ENCODE assay signal across 13 cellular contexts in genomic region chr1:244866355-244866754, GRCh38. TPM values are rescaled to one million over a fixed set of nuclear protein-coding genes. Genes with fewer than 3 reads are reported as not detected.
DNase-seq lines count a peak whose midpoint lies in the region; ATAC-seq and TF ChIP-seq lines count a peak whose summit lies in the region.
"Had no signal": no experiment of that assay in that cellular context is flagged by ENCODE, and none has a peak within 500 bp of the region (broad histone marks: within the 10 kb centered on the region; RNA-seq: fewer than 3 reads in every experiment).

No MANE protein-coding gene starts in this region.

- no peak overlapping the region for H3K4me3 ChIP-seq in mammary epithelial cell (replicated peaks in 1 of 3; ENCODE audit: insufficient read depth in 1 of 3, low read depth in 2 of 3, low read length in 3 of 3)
- H3K4me3 ChIP-seq in SU-DHL-6 (ENCODE audit: insufficient read depth, low read length, poor library complexity, severe bottlenecking) = no peak overlapping the region
- H3K4me3 ChIP-seq in mesodermal cell (ENCODE audit: extremely low read depth, insufficient read depth, low read length, poor library complexity, severe bottlenecking) = no peak overlapping the region
- H3K4me3 ChIP-seq in tibial artery = no peak overlapping the region
- H3K4me3 ChIP-seq: body of pancreas had no signal

- H3K9ac ChIP-seq in mammary epithelial cell (ENCODE audit: insufficient read depth, low read length) = no peak overlapping the region
- peak overlapping the region; percentile 15; the same call in 1 of the 2 replicates for H3K9ac ChIP-seq in SU-DHL-6 (ENCODE audit: low read length)

- ATAC-seq in GM18519 (IDR thresholded peaks at IDR 0.05; ENCODE audit: low FRiP score, unreplicated experiment) = no peak
- ATAC-seq: body of pancreas had no signal

- H3K36me3 Mint-ChIP-seq in MCF 10A (ENCODE audit: insufficient read depth, unreplicated experiment) = peaks cover 34% of the 10 kb centered on the region

- H3K27ac Mint-ChIP-seq in MCF 10A (ENCODE audit: low read depth, unreplicated experiment) = peak overlapping the region; percentile 96
- H3K27ac Mint-ChIP-seq: activated T-helper 2 cell treated with anti-CD3 and anti-CD28 coated beads, Interferon-gamma antibody, Interleukin-2, Interleukin-4, amounts not matched to agents 10 μg/mL and 5 μg/mL and 100 μg/mL, durations not matched to agents 14 hours and 24 hours and 36 hours had no signal

- H3K4me2 ChIP-seq in mammary epithelial cell (ENCODE audit: insufficient read depth, low read depth, low read length) (no peak overlapping the region), SU-DHL-6 (ENCODE audit: low read depth, low read length, poor library complexity, severe bottlenecking) (no peak overlapping the region)

- peaks cover 12% of the 10 kb centered on the region for H4K20me1 ChIP-seq in mammary epithelial cell (ENCODE audit: insufficient read depth, low read length)
- peaks cover 14% of the 10 kb centered on the region for H4K20me1 ChIP-seq in SU-DHL-6 (ENCODE audit: low read depth, low read length)

- in situ Hi-C loops in mammary epithelial cell (cut with MboI; ENCODE audit: low sequenced_read_pairs in 2 of 2) = loop anchor here in 1 of 2 donors (10.0 to 25.0 kb wide), 2 partner anchors 98 to 171 kb away; a partner anchor contains a TSS

- CTCF ChIA-PET in MCF 10A (lab: Yijun Ruan, JAX) = interaction anchor here (0.7 to 13.7 kb wide), 8 partner anchors 10 to 176 kb away, joined by 3 to 174 read pairs (median 5); a partner anchor contains a TSS
- CTCF ChIA-PET in mammary epithelial cell (lab: Charles Lee; ENCODE audit: low non-redundant PET) = no interaction called here

- DNase-seq in MCF 10A (ENCODE audit: unreplicated experiment) = no peak
- no peak for DNase-seq in mammary epithelial cell
- no peak for DNase-seq in tibial artery
- DNase-seq in stimulated activated CD4-positive, alpha-beta T cell treated with anti-CD3 and anti-CD28 coated beads, Interleukin-2, amount 100 ng/mL, for 24 hours = no peak
- DNase-seq in NCI-H446 treated with DMSO at 0.1 percent for 48 hours (lab: John Stamatoyannopoulos, UW) = no peak
- DNase-seq: activated CD4-positive, alpha-beta T cell treated with anti-CD3 and anti-CD28 coated beads for 4 hours; body of pancreas; glutamatergic neuron; nucleus accumbens had no signal

- no peaks in the 10 kb centered on the region for H3K27me3 Mint-ChIP-seq in MCF 10A (ENCODE audit: insufficient read depth, unreplicated experiment)

- H3K27me3 ChIP-seq in mammary epithelial cell (ENCODE audit: insufficient read depth, low read length) (no peaks in the 10 kb centered on the region), SU-DHL-6 (ENCODE audit: low read length) (no peaks in the 10 kb centered on the region), tibial artery (no peaks in the 10 kb centered on the region)
- H3K27me3 ChIP-seq: body of pancreas had no signal

- H3K27ac ChIP-seq in mammary epithelial cell (ENCODE audit: insufficient read depth, low read depth, low read length) (no peak overlapping the region), SU-DHL-6 (ENCODE audit: low read depth, low read length) (no peak overlapping the region), mesodermal cell (ENCODE audit: low read depth, low read length, severe bottlenecking) (peak overlapping the region; percentile 2), tibial artery (peak overlapping the region; percentile 100)

- no peaks in the 10 kb centered on the region for H3K9me2 ChIP-seq in SU-DHL-6 (replicated peaks; ENCODE audit: insufficient read depth, low read length)

- H3K4me1 ChIP-seq in mammary epithelial cell (ENCODE audit: insufficient read depth, low read length) = peaks cover 9% of the 10 kb centered on the region
- H3K4me1 ChIP-seq in mesodermal cell (ENCODE audit: control insufficient read depth, insufficient read depth, low read length, poor library complexity, severe bottlenecking) = peaks cover 7% of the 10 kb centered on the region
- peaks cover 0 to 18% (median 2%) of the 10 kb centered on the region in 4 donors for H3K4me1 ChIP-seq in tibial artery

- BruUV-seq in MCF 10A (replicated peaks; lab: Mats Ljungman, UMichigan) (no TSS peak), mammary epithelial cell (replicated peaks; lab: Mats Ljungman, UMichigan) (no TSS peak)

- intact Hi-C loops in MCF 10A (cut with micrococcal nuclease) = no loop called here
- intact Hi-C loops in mammary epithelial cell (cut with micrococcal nuclease) = no loop called here
- intact Hi-C loops in tibial artery (cut with DNase I; ENCODE audit: low total_unique reads) = loop anchor here (5.0 to 10.0 kb wide), 2 partner anchors 212 to 264 kb away; partner anchors contain the start of gene DESI2

- H3K4me1 Mint-ChIP-seq in MCF 10A (ENCODE audit: insufficient read depth, unreplicated experiment) = peaks cover 14% of the 10 kb centered on the region

- TF ChIP-seq CTCF in MCF 10A (IDR thresholded peaks at IDR 0.05; ENCODE audit: unreplicated experiment) = no peak
- no peak for TF ChIP-seq CTCF in mammary epithelial cell (conservative IDR thresholded peaks at IDR 0.05 in 1 of 2, IDR thresholded peaks at IDR 0.05 in 1 of 2; ENCODE audit: extremely low read depth in 1 of 2, insufficient read depth in 1 of 2, low read depth in 1 of 2, low read length in 2 of 2)
- no peak for TF ChIP-seq CTCF in SU-DHL-6 (IDR thresholded peaks at IDR 0.05; ENCODE audit: insufficient read depth, low read length, poor library complexity, severe bottlenecking)
- no peak for TF ChIP-seq CTCF in tibial artery (IDR thresholded peaks at IDR 0.05)

- H3K9me3 ChIP-seq in mammary epithelial cell (replicated peaks; ENCODE audit: insufficient read depth, low read length) (no peaks in the 10 kb centered on the region), SU-DHL-6 (ENCODE audit: insufficient read depth, low read length) (no peaks in the 10 kb centered on the region), mesodermal cell (ENCODE audit: control insufficient read depth, low read length) (no peaks in the 10 kb centered on the region), tibial artery (no peaks in the 10 kb centered on the region)
- H3K9me3 ChIP-seq: body of pancreas had no signal

- peaks cover 27% of the 10 kb centered on the region; the same call in 1 of the 2 replicates for H3F3A ChIP-seq in SU-DHL-6 (ENCODE audit: insufficient read depth)

- no peak overlapping the region for H3K4me3 Mint-ChIP-seq in MCF 10A (ENCODE audit: unreplicated experiment)

- H2AFZ ChIP-seq in mammary epithelial cell (ENCODE audit: low read depth, low read length) = no peak overlapping the region
- peak overlapping the region; percentile 8 for H2AFZ ChIP-seq in SU-DHL-6 (ENCODE audit: low read depth, low read length, severe bottlenecking)

- WGBS in mammary epithelial cell (ENCODE audit: low coverage, missing lambda C conversion rate) = 100% methylated on average over 1 of the region's 1 CpG
- no CpG with 5 or more reads among the region's 1 CpG for WGBS in mesodermal cell (ENCODE audit: insufficient coverage in 2 of 2), 2 experiments

- no peaks in the 10 kb centered on the region for H3K9me3 Mint-ChIP-seq in MCF 10A (ENCODE audit: unreplicated experiment)
- H3K9me3 Mint-ChIP-seq: activated T-helper 2 cell treated with anti-CD3 and anti-CD28 coated beads, Interferon-gamma antibody, Interleukin-2, Interleukin-4, amounts not matched to agents 10 μg/mL and 5 μg/mL and 100 μg/mL, durations not matched to agents 14 hours and 24 hours and 36 hours had no signal

- H3K79me2 ChIP-seq in mammary epithelial cell (ENCODE audit: insufficient read depth, low read length) = peaks cover 29% of the 10 kb centered on the region
- H3K79me2 ChIP-seq in SU-DHL-6 (ENCODE audit: insufficient read depth, low read length) = peaks cover 29% of the 10 kb centered on the region

- POLR2A ChIA-PET in MCF 10A (lab: Yijun Ruan, JAX) = interaction anchor here (0.6 to 25.5 kb wide), 11 partner anchors 9 to 185 kb away, joined by 3 to 1456 read pairs (median 10); partner anchors contain the start of gene COX20

- dilution Hi-C loops in mammary epithelial cell (cut with HindIII; ENCODE audit: low sequenced_read_pairs) = no loop called here

- H3K36me3 ChIP-seq in mammary epithelial cell (ENCODE audit: insufficient read depth, low read length) (no peaks in the 10 kb centered on the region), SU-DHL-6 (ENCODE audit: low read length) (peaks cover 14% of the 10 kb centered on the region), mesodermal cell (ENCODE audit: control insufficient read depth, insufficient read depth, low read length) (peaks cover 11% of the 10 kb centered on the region), tibial artery (peaks cover 0 to 6% (median 0%) of the 10 kb centered on the region in 3 donors)

RNA-seq across cellular contexts. Expression of gene HNRNPU, which starts 2.0 kb away (rescaled TPM):
- 454 and 572 TPM in 2 replicates for total RNA-seq in MCF 10A (2022)
- 100 to 1,000 TPM; 167 to 292 TPM for total RNA-seq in mammary epithelial cell
- polyA plus RNA-seq in mammary epithelial cell = 126 TPM
- 322 TPM for polyA minus RNA-seq in mammary epithelial cell
- 230 TPM for polyA plus RNA-seq in mesodermal cell (2013, experiment 1 of 2)
- 271 TPM for polyA plus RNA-seq in mesodermal cell (2013, experiment 2 of 2)

RNA-seq across cellular contexts. Expression of gene COX20, which starts 30.9 kb away (rescaled TPM):
- 44.6 and 46.1 TPM in 2 replicates for total RNA-seq in MCF 10A (2022)
- total RNA-seq in mammary epithelial cell = 10 to 100 TPM; 13.7 to 35.4 TPM
- polyA plus RNA-seq in mammary epithelial cell = 23.5 TPM
- polyA minus RNA-seq in mammary epithelial cell = 7.8 TPM
- 11.3 TPM for polyA plus RNA-seq in mesodermal cell (2013, experiment 1 of 2)
- 18.2 TPM for polyA plus RNA-seq in mesodermal cell (2013, experiment 2 of 2)

Comparison
In these comparisons a context has a peak if more than half of its experiments do, and no peak if none do; other contexts are left out.
1. H3K27ac ChIP-seq: peak in mesodermal cell (single experiment) and tibial artery (2 of 2); none in mammary epithelial cell (single experiment) and SU-DHL-6 (single experiment).